Comparison of ENCODE assay signal across 1 cellular context in the genomic region with DNA sequence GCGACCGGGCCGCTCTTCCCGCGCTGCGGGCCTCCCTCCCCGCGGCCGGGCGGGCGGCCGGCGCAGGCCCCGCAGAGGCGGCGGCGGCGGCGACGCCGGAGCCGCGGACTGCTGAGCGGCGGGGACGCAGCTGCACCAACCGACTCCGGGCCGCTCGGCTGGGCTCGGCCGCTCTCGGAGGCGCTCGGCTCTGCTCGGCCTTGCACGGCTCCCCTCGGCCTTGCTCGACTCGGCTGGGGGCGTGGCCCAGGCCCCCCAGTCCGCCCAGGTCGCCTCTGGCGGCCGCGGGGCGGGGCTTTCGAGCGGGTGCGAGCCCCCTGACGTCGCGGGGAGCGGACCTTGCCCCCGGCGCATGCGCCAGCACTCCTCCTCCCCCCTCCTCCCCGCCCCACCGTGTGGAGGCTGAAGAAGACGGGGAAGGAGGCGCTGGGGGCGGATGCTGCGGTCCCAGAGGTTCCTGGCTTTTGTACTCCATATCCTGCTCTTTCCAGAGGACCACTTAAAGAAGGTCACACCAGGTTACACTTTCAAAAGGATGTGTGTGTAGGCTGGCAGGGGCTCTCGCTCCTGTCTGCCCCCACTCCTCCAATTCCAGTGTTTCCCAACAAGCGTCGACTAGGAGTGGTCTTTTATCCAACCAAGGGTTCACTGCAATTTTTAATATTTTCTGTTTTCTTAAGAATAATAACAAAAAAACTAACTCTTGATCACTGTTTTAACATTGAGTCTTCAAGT.
TF ChIP-seq lines count a peak whose summit lies in the region.

A gene with protein sequence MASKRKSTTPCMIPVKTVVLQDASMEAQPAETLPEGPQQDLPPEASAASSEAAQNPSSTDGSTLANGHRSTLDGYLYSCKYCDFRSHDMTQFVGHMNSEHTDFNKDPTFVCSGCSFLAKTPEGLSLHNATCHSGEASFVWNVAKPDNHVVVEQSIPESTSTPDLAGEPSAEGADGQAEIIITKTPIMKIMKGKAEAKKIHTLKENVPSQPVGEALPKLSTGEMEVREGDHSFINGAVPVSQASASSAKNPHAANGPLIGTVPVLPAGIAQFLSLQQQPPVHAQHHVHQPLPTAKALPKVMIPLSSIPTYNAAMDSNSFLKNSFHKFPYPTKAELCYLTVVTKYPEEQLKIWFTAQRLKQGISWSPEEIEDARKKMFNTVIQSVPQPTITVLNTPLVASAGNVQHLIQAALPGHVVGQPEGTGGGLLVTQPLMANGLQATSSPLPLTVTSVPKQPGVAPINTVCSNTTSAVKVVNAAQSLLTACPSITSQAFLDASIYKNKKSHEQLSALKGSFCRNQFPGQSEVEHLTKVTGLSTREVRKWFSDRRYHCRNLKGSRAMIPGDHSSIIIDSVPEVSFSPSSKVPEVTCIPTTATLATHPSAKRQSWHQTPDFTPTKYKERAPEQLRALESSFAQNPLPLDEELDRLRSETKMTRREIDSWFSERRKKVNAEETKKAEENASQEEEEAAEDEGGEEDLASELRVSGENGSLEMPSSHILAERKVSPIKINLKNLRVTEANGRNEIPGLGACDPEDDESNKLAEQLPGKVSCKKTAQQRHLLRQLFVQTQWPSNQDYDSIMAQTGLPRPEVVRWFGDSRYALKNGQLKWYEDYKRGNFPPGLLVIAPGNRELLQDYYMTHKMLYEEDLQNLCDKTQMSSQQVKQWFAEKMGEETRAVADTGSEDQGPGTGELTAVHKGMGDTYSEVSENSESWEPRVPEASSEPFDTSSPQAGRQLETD (minus strand): TSS at position 196 of the 735 bp plus-strand sequence. CDS start 112,815 bp downstream, outside the sequence.

TF ChIP-seq in HepG2, 621 proteins besides CTCF, POLR2A, EP300 and RAD21 (continued from another document and continues in another):
- TF ChIP-seq, protein P1, sequence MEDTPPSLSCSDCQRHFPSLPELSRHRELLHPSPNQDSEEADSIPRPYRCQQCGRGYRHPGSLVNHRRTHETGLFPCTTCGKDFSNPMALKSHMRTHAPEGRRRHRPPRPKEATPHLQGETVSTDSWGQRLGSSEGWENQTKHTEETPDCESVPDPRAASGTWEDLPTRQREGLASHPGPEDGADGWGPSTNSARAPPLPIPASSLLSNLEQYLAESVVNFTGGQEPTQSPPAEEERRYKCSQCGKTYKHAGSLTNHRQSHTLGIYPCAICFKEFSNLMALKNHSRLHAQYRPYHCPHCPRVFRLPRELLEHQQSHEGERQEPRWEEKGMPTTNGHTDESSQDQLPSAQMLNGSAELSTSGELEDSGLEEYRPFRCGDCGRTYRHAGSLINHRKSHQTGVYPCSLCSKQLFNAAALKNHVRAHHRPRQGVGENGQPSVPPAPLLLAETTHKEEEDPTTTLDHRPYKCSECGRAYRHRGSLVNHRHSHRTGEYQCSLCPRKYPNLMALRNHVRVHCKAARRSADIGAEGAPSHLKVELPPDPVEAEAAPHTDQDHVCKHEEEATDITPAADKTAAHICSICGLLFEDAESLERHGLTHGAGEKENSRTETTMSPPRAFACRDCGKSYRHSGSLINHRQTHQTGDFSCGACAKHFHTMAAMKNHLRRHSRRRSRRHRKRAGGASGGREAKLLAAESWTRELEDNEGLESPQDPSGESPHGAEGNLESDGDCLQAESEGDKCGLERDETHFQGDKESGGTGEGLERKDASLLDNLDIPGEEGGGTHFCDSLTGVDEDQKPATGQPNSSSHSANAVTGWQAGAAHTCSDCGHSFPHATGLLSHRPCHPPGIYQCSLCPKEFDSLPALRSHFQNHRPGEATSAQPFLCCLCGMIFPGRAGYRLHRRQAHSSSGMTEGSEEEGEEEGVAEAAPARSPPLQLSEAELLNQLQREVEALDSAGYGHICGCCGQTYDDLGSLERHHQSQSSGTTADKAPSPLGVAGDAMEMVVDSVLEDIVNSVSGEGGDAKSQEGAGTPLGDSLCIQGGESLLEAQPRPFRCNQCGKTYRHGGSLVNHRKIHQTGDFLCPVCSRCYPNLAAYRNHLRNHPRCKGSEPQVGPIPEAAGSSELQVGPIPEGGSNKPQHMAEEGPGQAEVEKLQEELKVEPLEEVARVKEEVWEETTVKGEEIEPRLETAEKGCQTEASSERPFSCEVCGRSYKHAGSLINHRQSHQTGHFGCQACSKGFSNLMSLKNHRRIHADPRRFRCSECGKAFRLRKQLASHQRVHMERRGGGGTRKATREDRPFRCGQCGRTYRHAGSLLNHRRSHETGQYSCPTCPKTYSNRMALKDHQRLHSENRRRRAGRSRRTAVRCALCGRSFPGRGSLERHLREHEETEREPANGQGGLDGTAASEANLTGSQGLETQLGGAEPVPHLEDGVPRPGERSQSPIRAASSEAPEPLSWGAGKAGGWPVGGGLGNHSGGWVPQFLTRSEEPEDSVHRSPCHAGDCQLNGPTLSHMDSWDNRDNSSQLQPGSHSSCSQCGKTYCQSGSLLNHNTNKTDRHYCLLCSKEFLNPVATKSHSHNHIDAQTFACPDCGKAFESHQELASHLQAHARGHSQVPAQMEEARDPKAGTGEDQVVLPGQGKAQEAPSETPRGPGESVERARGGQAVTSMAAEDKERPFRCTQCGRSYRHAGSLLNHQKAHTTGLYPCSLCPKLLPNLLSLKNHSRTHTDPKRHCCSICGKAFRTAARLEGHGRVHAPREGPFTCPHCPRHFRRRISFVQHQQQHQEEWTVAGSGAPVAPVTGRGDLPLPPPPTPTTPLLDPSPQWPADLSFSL (CRISPR knock-in tag; IDR thresholded peaks at IDR 0.05) = no peak
- TF ChIP-seq ZNF160 (CRISPR knock-in tag; IDR thresholded peaks at IDR 0.05) (0 out of 2 replicates have a peak, but pooled peaks have one; percentile 76), KLF13 (CRISPR knock-in tag; IDR thresholded peaks at IDR 0.05) (0 out of 2 replicates have a peak, but pooled peaks have one; percentile 82), ZNF792 (CRISPR knock-in tag; IDR thresholded peaks at IDR 0.05) (no peak), ZSCAN25 (CRISPR knock-in tag; IDR thresholded peaks at IDR 0.05) (peak; percentile 61; the same call in 1 of the 2 replicates), SOX13 (IDR thresholded peaks at IDR 0.05) (no peak), SOX13 (CRISPR knock-in tag; conservative IDR thresholded peaks at IDR 0.05 in 1 of 2, IDR thresholded peaks at IDR 0.05 in 1 of 2) (peak in 1 of 2 experiments; percentile 36; a peak in 1 of 4 replicates), AHR (CRISPR knock-in tag; IDR thresholded peaks at IDR 0.05) (no peak), ZNF446 (CRISPR knock-in tag; IDR thresholded peaks at IDR 0.05) (no peak; the same call in 1 of the 2 replicates), THYN1 (CRISPR knock-in tag; IDR thresholded peaks at IDR 0.05; ENCODE audit: borderline replicate concordance, low read depth) (no peak), ZMYM2 (CRISPR knock-in tag; IDR thresholded peaks at IDR 0.05) (no peak), NCOR1 (IDR thresholded peaks at IDR 0.05; ENCODE audit: borderline replicate concordance, low read length) (peak; percentile 69; the same call in 1 of the 2 replicates), POGZ (CRISPR knock-in tag; IDR thresholded peaks at IDR 0.05) (peak; percentile 67; the same call in 1 of the 2 replicates), NR3C1 (CRISPR knock-in tag; IDR thresholded peaks at IDR 0.05) (0 out of 2 replicates have a peak, but pooled peaks have one; percentile 10), NFYC (CRISPR knock-in tag; IDR thresholded peaks at IDR 0.05) (no peak; the same call in 1 of the 2 replicates), HNF4A (CRISPR knock-in tag; IDR thresholded peaks at IDR 0.05) (peak; percentile 76), SNAI1 (CRISPR knock-in tag; IDR thresholded peaks at IDR 0.05; ENCODE audit: borderline replicate concordance) (no peak), ZNF670 (CRISPR knock-in tag; IDR thresholded peaks at IDR 0.05; ENCODE audit: borderline replicate concordance) (peak; percentile 45; the same call in 1 of the 2 replicates), SOX5 (CRISPR knock-in tag; IDR thresholded peaks at IDR 0.05; ENCODE audit: borderline replicate concordance) (no peak), NKX3-1 (CRISPR knock-in tag; IDR thresholded peaks at IDR 0.05) (peak; percentile 66; the same call in 1 of the 2 replicates), NFRKB (IDR thresholded peaks at IDR 0.05) (no peak), RXRB (CRISPR knock-in tag; IDR thresholded peaks at IDR 0.05; ENCODE audit: borderline replicate concordance) (peak; percentile 72)
- TF ChIP-seq, protein P2, sequence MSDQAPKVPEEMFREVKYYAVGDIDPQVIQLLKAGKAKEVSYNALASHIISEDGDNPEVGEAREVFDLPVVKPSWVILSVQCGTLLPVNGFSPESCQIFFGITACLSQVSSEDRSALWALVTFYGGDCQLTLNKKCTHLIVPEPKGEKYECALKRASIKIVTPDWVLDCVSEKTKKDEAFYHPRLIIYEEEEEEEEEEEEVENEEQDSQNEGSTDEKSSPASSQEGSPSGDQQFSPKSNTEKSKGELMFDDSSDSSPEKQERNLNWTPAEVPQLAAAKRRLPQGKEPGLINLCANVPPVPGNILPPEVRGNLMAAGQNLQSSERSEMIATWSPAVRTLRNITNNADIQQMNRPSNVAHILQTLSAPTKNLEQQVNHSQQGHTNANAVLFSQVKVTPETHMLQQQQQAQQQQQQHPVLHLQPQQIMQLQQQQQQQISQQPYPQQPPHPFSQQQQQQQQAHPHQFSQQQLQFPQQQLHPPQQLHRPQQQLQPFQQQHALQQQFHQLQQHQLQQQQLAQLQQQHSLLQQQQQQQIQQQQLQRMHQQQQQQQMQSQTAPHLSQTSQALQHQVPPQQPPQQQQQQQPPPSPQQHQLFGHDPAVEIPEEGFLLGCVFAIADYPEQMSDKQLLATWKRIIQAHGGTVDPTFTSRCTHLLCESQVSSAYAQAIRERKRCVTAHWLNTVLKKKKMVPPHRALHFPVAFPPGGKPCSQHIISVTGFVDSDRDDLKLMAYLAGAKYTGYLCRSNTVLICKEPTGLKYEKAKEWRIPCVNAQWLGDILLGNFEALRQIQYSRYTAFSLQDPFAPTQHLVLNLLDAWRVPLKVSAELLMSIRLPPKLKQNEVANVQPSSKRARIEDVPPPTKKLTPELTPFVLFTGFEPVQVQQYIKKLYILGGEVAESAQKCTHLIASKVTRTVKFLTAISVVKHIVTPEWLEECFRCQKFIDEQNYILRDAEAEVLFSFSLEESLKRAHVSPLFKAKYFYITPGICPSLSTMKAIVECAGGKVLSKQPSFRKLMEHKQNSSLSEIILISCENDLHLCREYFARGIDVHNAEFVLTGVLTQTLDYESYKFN (CRISPR knock-in tag; conservative IDR thresholded peaks at IDR 0.05) = peak; percentile 71
- TF ChIP-seq, protein P3, sequence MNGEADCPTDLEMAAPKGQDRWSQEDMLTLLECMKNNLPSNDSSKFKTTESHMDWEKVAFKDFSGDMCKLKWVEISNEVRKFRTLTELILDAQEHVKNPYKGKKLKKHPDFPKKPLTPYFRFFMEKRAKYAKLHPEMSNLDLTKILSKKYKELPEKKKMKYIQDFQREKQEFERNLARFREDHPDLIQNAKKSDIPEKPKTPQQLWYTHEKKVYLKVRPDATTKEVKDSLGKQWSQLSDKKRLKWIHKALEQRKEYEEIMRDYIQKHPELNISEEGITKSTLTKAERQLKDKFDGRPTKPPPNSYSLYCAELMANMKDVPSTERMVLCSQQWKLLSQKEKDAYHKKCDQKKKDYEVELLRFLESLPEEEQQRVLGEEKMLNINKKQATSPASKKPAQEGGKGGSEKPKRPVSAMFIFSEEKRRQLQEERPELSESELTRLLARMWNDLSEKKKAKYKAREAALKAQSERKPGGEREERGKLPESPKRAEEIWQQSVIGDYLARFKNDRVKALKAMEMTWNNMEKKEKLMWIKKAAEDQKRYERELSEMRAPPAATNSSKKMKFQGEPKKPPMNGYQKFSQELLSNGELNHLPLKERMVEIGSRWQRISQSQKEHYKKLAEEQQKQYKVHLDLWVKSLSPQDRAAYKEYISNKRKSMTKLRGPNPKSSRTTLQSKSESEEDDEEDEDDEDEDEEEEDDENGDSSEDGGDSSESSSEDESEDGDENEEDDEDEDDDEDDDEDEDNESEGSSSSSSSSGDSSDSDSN (CRISPR knock-in tag; IDR thresholded peaks at IDR 0.05) = 0 out of 2 replicates have a peak, but pooled peaks have one; percentile 1
- TF ChIP-seq, protein P4, sequence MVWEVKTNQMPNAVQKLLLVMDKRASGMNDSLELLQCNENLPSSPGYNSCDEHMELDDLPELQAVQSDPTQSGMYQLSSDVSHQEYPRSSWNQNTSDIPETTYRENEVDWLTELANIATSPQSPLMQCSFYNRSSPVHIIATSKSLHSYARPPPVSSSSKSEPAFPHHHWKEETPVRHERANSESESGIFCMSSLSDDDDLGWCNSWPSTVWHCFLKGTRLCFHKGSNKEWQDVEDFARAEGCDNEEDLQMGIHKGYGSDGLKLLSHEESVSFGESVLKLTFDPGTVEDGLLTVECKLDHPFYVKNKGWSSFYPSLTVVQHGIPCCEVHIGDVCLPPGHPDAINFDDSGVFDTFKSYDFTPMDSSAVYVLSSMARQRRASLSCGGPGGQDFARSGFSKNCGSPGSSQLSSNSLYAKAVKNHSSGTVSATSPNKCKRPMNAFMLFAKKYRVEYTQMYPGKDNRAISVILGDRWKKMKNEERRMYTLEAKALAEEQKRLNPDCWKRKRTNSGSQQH (CRISPR knock-in tag; IDR thresholded peaks at IDR 0.05; ENCODE audit: low read depth) = no peak; the same call in 1 of the 2 replicates
- TF ChIP-seq, protein P5, sequence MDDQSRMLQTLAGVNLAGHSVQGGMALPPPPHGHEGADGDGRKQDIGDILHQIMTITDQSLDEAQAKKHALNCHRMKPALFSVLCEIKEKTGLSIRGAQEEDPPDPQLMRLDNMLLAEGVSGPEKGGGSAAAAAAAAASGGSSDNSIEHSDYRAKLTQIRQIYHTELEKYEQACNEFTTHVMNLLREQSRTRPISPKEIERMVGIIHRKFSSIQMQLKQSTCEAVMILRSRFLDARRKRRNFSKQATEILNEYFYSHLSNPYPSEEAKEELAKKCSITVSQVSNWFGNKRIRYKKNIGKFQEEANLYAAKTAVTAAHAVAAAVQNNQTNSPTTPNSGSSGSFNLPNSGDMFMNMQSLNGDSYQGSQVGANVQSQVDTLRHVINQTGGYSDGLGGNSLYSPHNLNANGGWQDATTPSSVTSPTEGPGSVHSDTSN (CRISPR knock-in tag; IDR thresholded peaks at IDR 0.05; ENCODE audit: borderline replicate concordance) = no peak
- TF ChIP-seq, protein P6, sequence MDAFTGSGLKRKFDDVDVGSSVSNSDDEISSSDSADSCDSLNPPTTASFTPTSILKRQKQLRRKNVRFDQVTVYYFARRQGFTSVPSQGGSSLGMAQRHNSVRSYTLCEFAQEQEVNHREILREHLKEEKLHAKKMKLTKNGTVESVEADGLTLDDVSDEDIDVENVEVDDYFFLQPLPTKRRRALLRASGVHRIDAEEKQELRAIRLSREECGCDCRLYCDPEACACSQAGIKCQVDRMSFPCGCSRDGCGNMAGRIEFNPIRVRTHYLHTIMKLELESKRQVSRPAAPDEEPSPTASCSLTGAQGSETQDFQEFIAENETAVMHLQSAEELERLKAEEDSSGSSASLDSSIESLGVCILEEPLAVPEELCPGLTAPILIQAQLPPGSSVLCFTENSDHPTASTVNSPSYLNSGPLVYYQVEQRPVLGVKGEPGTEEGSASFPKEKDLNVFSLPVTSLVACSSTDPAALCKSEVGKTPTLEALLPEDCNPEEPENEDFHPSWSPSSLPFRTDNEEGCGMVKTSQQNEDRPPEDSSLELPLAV (CRISPR knock-in tag; conservative IDR thresholded peaks at IDR 0.05; ENCODE audit: low read depth) = no peak
